In genomic region chr9:108784998-108785397, GRCh38 we compare ENCODE assay signal across 13 cellular contexts.
DNase-seq lines count a peak whose midpoint lies in the region; ATAC-seq, FAIRE-seq and TF ChIP-seq lines count a peak whose summit lies in the region.
"Had no signal": no experiment of that assay in that cellular context is flagged by ENCODE, and none has a peak within 500 bp of the region (broad histone marks: within the 10 kb centered on the region; RNA-seq: fewer than 3 reads in every experiment).

No MANE protein-coding gene starts in this region.

- TF ChIP-seq CTCF in gastroesophageal sphincter (IDR thresholded peaks at IDR 0.05) (no peak), spleen (IDR thresholded peaks at IDR 0.05 in 8 of 11, conservative IDR thresholded peaks at IDR 0.05 in 3 of 11) (no peak)

- DNase-seq in GM04503 (ENCODE audit: low read depth) (peak; percentile 70), OCI-M1 (lab: John Stamatoyannopoulos, UW) (peak; percentile 8), spleen (no peak), NCI-H2081 (lab: John Stamatoyannopoulos, UW) (no peak), GM12891 (ENCODE audit: insufficient read length, low spot score) (no peak)
- DNase-seq in activated CD4-positive, alpha-beta T cell treated with anti-CD3 and anti-CD28 coated beads for 48 hours: no peak
- DNase-seq: activated CD4-positive, alpha-beta T cell treated with anti-CD3 and anti-CD28 coated beads for 1 hour; activated gamma-delta T cell; cortex of kidney; left colon; NCI-H345 had no signal

- intact Hi-C loops in spleen (cut with DNase I; ENCODE audit: low total_unique reads): no loop called here

- 23 to 30% methylated on average over 3 of the region's 3 CpGs for WGBS in gastroesophageal sphincter (ENCODE audit: low coverage in 1 of 2), 2 donors
- WGBS in spleen, 5 donors: 16 to 31% (median 23%) methylated on average over 3 of the region's 3 CpGs

- peaks cover 7% of the 10 kb centered on the region for H3K27me3 ChIP-seq in gastroesophageal sphincter
- peaks cover 0 to 12% (median 0%) of the 10 kb centered on the region in 7 donors for H3K27me3 ChIP-seq in spleen (replicated peaks in 1 of 7)

- TF ChIP-seq EP300 in gastroesophageal sphincter (IDR thresholded peaks at IDR 0.05): no peak

- H3K9me3 ChIP-seq in gastroesophageal sphincter (no peaks in the 10 kb centered on the region), spleen (peaks cover 0 to 7% (median 0%) of the 10 kb centered on the region in 8 donors)

- H3K36me3 ChIP-seq in gastroesophageal sphincter (no peaks in the 10 kb centered on the region), spleen (no peaks in the 10 kb centered on the region)

- H3K4me1 ChIP-seq in gastroesophageal sphincter (peaks cover 0 to 24% (median 0%) of the 10 kb centered on the region in 3 donors), spleen (peaks cover 0 to 56% (median 2%) of the 10 kb centered on the region in 6 donors)

- TF ChIP-seq POLR2A in gastroesophageal sphincter (IDR thresholded peaks at IDR 0.05) (no peak), spleen (IDR thresholded peaks at IDR 0.05) (no peak), GM12891 (IDR thresholded peaks at IDR 0.05; ENCODE audit: low read depth, low read length) (no peak)

- no peak for FAIRE-seq in GM12891 (lab: Jason Lieb, UNC)

- H3K27ac ChIP-seq in gastroesophageal sphincter: peak overlapping the region in 1 of 4 donors; percentile 55
- peak overlapping the region in 5 of 8 donors; percentile 30 to 62 (median 39) for H3K27ac ChIP-seq in spleen

- H3K4me3 ChIP-seq in gastroesophageal sphincter (no peak overlapping the region), spleen (no peak overlapping the region)

- peak; percentile 62 for ATAC-seq in gastroesophageal sphincter
- ATAC-seq: left colon; stimulated activated memory B cell treated with anti-CD40 and anti-IgM and Interleukin-4, amounts not matched to agents 10 μg/mL and 1 μg/mL and 100 μg/mL, for 72 hours had no signal

TF ChIP-seq in GM12891, 5 proteins besides CTCF, POLR2A, EP300 and RAD21:
- no peak for TF ChIP-seq POLR2AphosphoS5 (IDR thresholded peaks at IDR 0.05; ENCODE audit: low read depth, low read length)
- TF ChIP-seq POU2F2 (IDR thresholded peaks at IDR 0.05; ENCODE audit: low read depth, low read length): no peak

Comparison
In these comparisons a context has a peak if more than half of its experiments do, and no peak if none do; other contexts are left out.
1. DNase-seq: peak in GM04503 (single experiment) and OCI-M1 (single experiment); none in spleen (single experiment), activated CD4-positive, alpha-beta T cell treated with anti-CD3 and anti-CD28 coated beads for 48 hours (single experiment), NCI-H2081 (0 of 2) and GM12891 (single experiment).